In genomic region chr11:132943325-132943736, GRCh38 we compare ENCODE assay signal across 14 cellular contexts.
DNase-seq lines count a peak whose midpoint lies in the region; ATAC-seq and TF ChIP-seq lines count a peak whose summit lies in the region.
"Had no signal": no experiment of that assay in that cellular context is flagged by ENCODE, and none has a peak within 500 bp of the region (broad histone marks: within the 10 kb centered on the region; RNA-seq: fewer than 3 reads in every experiment).

No MANE protein-coding gene starts in this region.

- POLR2A ChIA-PET in MCF 10A (lab: Yijun Ruan, JAX): no interaction called here

- CTCF ChIA-PET in MCF 10A (lab: Yijun Ruan, JAX): interaction anchor here (0.6 kb wide), 2 partner anchors 195 to 205 kb away, joined by 3 read pairs; no protein-coding TSS in a partner anchor

- BruUV-seq in MCF 10A (replicated peaks; lab: Mats Ljungman, UMichigan): no TSS peak

- TF ChIP-seq POLR2A in breast epithelium (IDR thresholded peaks at IDR 0.05) (no peak), suprapubic skin (IDR thresholded peaks at IDR 0.05) (no peak)

- no peaks in the 10 kb centered on the region for H3K9me3 ChIP-seq in breast epithelium
- no peaks in the 10 kb centered on the region for H3K9me3 ChIP-seq in suprapubic skin
- H3K9me3 ChIP-seq: BLaER1 had no signal

- H3K36me3 Mint-ChIP-seq in MCF 10A (ENCODE audit: insufficient read depth, unreplicated experiment) (no peaks in the 10 kb centered on the region), chondrocyte (ENCODE audit: low read depth) (no peaks in the 10 kb centered on the region)
- no peaks in the 10 kb centered on the region for H3K36me3 Mint-ChIP-seq in stimulated activated memory B cell treated with anti-CD40 and anti-IgM and Interleukin-4, amounts not matched to agents 10 μg/mL and 1 μg/mL and 100 μg/mL, for 72 hours

- H3K4me1 Mint-ChIP-seq in MCF 10A (ENCODE audit: insufficient read depth, unreplicated experiment): no peaks in the 10 kb centered on the region
- peaks cover 14% of the 10 kb centered on the region for H3K4me1 Mint-ChIP-seq in chondrocyte (ENCODE audit: low read depth)
- no peaks in the 10 kb centered on the region for H3K4me1 Mint-ChIP-seq in stimulated activated memory B cell treated with anti-CD40 and anti-IgM and Interleukin-4, amounts not matched to agents 10 μg/mL and 1 μg/mL and 100 μg/mL, for 72 hours

- 2% methylated on average over 9 of the region's 23 CpGs for WGBS in suprapubic skin

- H3K27me3 ChIP-seq in breast epithelium (peaks cover 0 to 35% of the 10 kb centered on the region in 2 donors), suprapubic skin (peaks cover 44% of the 10 kb centered on the region)
- H3K27me3 ChIP-seq: BLaER1 had no signal

- H3K27ac Mint-ChIP-seq in MCF 10A (ENCODE audit: low read depth, unreplicated experiment) (no peak overlapping the region), chondrocyte (ENCODE audit: unreplicated experiment) (peak overlapping the region; percentile 68)
- no peak overlapping the region for H3K27ac Mint-ChIP-seq in stimulated activated memory B cell treated with anti-CD40 and anti-IgM and Interleukin-4, amounts not matched to agents 10 μg/mL and 1 μg/mL and 100 μg/mL, for 72 hours

- no peak for TF ChIP-seq EP300 in suprapubic skin (IDR thresholded peaks at IDR 0.05)

- H3K4me1 ChIP-seq in breast epithelium (no peaks in the 10 kb centered on the region), suprapubic skin (peaks cover 15% of the 10 kb centered on the region)

- TF ChIP-seq CTCF in breast epithelium (IDR thresholded peaks at IDR 0.05) (no peak), MCF 10A (IDR thresholded peaks at IDR 0.05; ENCODE audit: unreplicated experiment) (no peak), chondrocyte (IDR thresholded peaks at IDR 0.05) (peak; percentile 7), suprapubic skin (IDR thresholded peaks at IDR 0.05) (no peak)

- intact Hi-C loops in breast epithelium (cut with DNase I; ENCODE audit: low total_unique reads): no loop called here
- intact Hi-C loops in MCF 10A (cut with micrococcal nuclease): no loop called here

- no peak for DNase-seq in breast epithelium (ENCODE audit: low spot score in 2 of 2)
- DNase-seq in MCF 10A (ENCODE audit: unreplicated experiment): no peak
- no peak for DNase-seq in chondrocyte (ENCODE audit: low spot score)
- DNase-seq in medulla oblongata (ENCODE audit: extremely low spot score): peak; percentile 3
- no peak for DNase-seq in suprapubic skin (ENCODE audit: low spot score in 2 of 2)
- DNase-seq: activated CD4-positive, CD25-positive, alpha-beta regulatory T cell treated with anti-CD3 and anti-CD28 coated beads, Interleukin-2, amount 50 U/mL, for 72 hours; activated naive CD4-positive, alpha-beta T cell treated with anti-CD3 and anti-CD28 coated beads, Interleukin-2, amount 50 U/mL, for 16 hours; NCI-H1694 treated with DMSO at 0.1 percent for 48 hours; stimulated activated CD4-positive, alpha-beta T cell treated with anti-CD3 and anti-CD28 coated beads, Interleukin-12 subunit alpha, Interleukin-12 subunit beta, amount 100 ng/mL, for 4 hours had no signal

- H3K4me3 Mint-ChIP-seq in MCF 10A (ENCODE audit: unreplicated experiment) (no peak overlapping the region), chondrocyte (ENCODE audit: unreplicated experiment) (peak overlapping the region; percentile 78)
- no peak overlapping the region for H3K4me3 Mint-ChIP-seq in stimulated activated memory B cell treated with anti-CD40 and anti-IgM and Interleukin-4, amounts not matched to agents 10 μg/mL and 1 μg/mL and 100 μg/mL, for 72 hours

- H3K27me3 Mint-ChIP-seq in MCF 10A (ENCODE audit: insufficient read depth, unreplicated experiment) (no peaks in the 10 kb centered on the region), chondrocyte (ENCODE audit: low read depth) (no peaks in the 10 kb centered on the region)
- peaks cover 26% of the 10 kb centered on the region for H3K27me3 Mint-ChIP-seq in stimulated activated memory B cell treated with anti-CD40 and anti-IgM and Interleukin-4, amounts not matched to agents 10 μg/mL and 1 μg/mL and 100 μg/mL, for 72 hours

- H3K27ac ChIP-seq in breast epithelium (no peak overlapping the region), suprapubic skin (no peak overlapping the region)
- H3K27ac ChIP-seq: BLaER1 had no signal

- H3K4me3 ChIP-seq in breast epithelium (peak overlapping the region; percentile 20 to 60 (median 42)), suprapubic skin (peak overlapping the region; percentile 42)
- H3K4me3 ChIP-seq: BLaER1, lung had no signal

- H3K36me3 ChIP-seq in breast epithelium: no peaks in the 10 kb centered on the region
- H3K36me3 ChIP-seq in suprapubic skin: no peaks in the 10 kb centered on the region
- H3K36me3 ChIP-seq: BLaER1 had no signal

- H3K9me3 Mint-ChIP-seq in MCF 10A (ENCODE audit: unreplicated experiment) (no peaks in the 10 kb centered on the region), chondrocyte (ENCODE audit: low read depth) (no peaks in the 10 kb centered on the region)
- H3K9me3 Mint-ChIP-seq in stimulated activated memory B cell treated with anti-CD40 and anti-IgM and Interleukin-4, amounts not matched to agents 10 μg/mL and 1 μg/mL and 100 μg/mL, for 72 hours: no peaks in the 10 kb centered on the region

- ATAC-seq in HG03432 (IDR thresholded peaks at IDR 0.05; ENCODE audit: unreplicated experiment) (no peak), GM18502 (IDR thresholded peaks at IDR 0.05; ENCODE audit: poor library complexity, unreplicated experiment) (no peak)
- no peak for ATAC-seq in stimulated activated memory B cell treated with anti-CD40 and anti-IgM and Interleukin-4, amounts not matched to agents 10 μg/mL and 1 μg/mL and 100 μg/mL, for 72 hours
